12 cellular contexts compared by ENCODE assay signal in the genomic region with DNA sequence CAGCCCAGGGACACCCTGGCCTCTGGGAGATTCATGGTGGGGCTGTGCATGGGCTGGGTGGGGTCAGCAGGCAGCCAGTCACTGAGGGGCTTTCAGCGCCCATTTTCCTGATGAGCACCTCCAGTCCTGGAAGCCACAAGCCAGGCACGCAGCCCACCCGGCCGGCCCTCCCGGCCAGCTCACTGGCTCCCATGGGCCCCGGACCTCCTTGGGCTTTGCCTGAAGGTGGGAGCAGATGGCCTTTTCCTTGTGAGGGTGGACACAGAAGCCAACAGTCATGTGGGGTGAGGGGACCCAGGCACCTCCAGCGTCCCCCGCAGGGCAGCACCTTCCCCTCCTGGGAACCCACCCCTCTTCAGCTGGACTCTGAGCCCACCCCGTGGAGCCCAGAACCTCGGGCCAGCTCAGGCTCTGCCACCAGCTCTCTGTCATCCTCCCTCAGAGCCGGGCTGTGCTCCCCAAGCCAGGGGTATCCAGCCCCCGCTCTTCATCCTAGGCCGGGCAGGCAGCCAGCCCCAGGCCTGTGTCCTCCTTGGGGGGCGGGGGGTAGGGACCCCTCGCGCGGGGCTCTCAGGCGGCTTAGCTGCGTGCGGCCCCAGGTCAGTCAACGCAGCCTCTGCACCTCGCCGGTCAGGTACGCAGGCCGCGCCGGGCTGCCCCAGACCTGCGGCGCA. TPM values are rescaled to one million over a fixed set of nuclear protein-coding genes. Genes with fewer than 3 reads are reported as not detected.
DNase-seq lines count a peak whose midpoint lies in the region; ATAC-seq and TF ChIP-seq lines count a peak whose summit lies in the region.
"Had no signal": no experiment of that assay in that cellular context is flagged by ENCODE, and none has a peak within 500 bp of the region (broad histone marks: within the 10 kb centered on the region; RNA-seq: fewer than 3 reads in every experiment).

No MANE protein-coding gene starts in this region.

- H3K9me2 ChIP-seq in SK-N-SH, result no peaks in the 10 kb centered on the region
- H3K9me2 ChIP-seq in hepatocyte (replicated peaks; ENCODE audit: insufficient read depth), result no peaks in the 10 kb centered on the region

- no peak for TF ChIP-seq RAD21 in SK-N-SH (IDR thresholded peaks at IDR 0.05; ENCODE audit: low read length)

- no peaks in the 10 kb centered on the region for H3F3A ChIP-seq in SK-N-SH (replicated peaks; ENCODE audit: insufficient read depth)

- H3K79me2 ChIP-seq in SK-N-SH (ENCODE audit: insufficient read depth), result no peaks in the 10 kb centered on the region
- peaks cover 33% of the 10 kb centered on the region for H3K79me2 ChIP-seq in hepatocyte

- H4K20me1 ChIP-seq in SK-N-SH (ENCODE audit: insufficient read depth) (0 out of 2 replicates have a peak, but pooled peaks cover 6% of the 10 kb centered on the region), hepatocyte (ENCODE audit: insufficient read depth, poor library complexity, severe bottlenecking) (peaks cover 26% of the 10 kb centered on the region)

- POLR2A ChIA-PET in SK-N-SH (lab: Yijun Ruan, JAX), result interaction anchor here (1.8 kb wide), 1 partner anchor 15 kb away, joined by 6 read pairs; no protein-coding TSS in a partner anchor

- H3K27me3 ChIP-seq in SK-N-SH (ENCODE audit: insufficient read depth), result peaks cover 12% of the 10 kb centered on the region
- H3K27me3 ChIP-seq in HUES64 (ENCODE audit: insufficient read depth, low read length), result peaks cover 53% of the 10 kb centered on the region
- no peaks in the 10 kb centered on the region for H3K27me3 ChIP-seq in hepatocyte
- peaks cover 29% of the 10 kb centered on the region for H3K27me3 ChIP-seq in effector memory CD4-positive, alpha-beta T cell (replicated peaks; ENCODE audit: control insufficient read depth, insufficient read depth, low read length, poor library complexity, severe bottlenecking)

- H3K36me3 ChIP-seq in SK-N-SH (replicated peaks in 1 of 2; ENCODE audit: control insufficient read depth in 1 of 2, insufficient read depth in 2 of 2, low read length in 1 of 2) (no peaks in the 10 kb centered on the region), HUES64 (ENCODE audit: insufficient read depth, low read length) (no peaks in the 10 kb centered on the region), hepatocyte (replicated peaks; ENCODE audit: insufficient read depth, low read depth) (no peaks in the 10 kb centered on the region)
- no peaks in the 10 kb centered on the region for H3K36me3 ChIP-seq in effector memory CD4-positive, alpha-beta T cell (ENCODE audit: control insufficient read depth, insufficient read depth, low read length)
- H3K36me3 ChIP-seq: ascending aorta, heart right ventricle, sigmoid colon had no signal

- WGBS in SK-N-SH (ENCODE audit: low lambda C conversion rate), result 50% methylated on average over 11 of the region's 29 CpGs
- 33% methylated on average over 29 of the region's 29 CpGs for WGBS in HUES64
- WGBS in hepatocyte (ENCODE audit: low lambda C conversion rate, missing lambda C conversion rate), result 45% methylated on average over 28 of the region's 29 CpGs

- H3K4me2 ChIP-seq in SK-N-SH (0 out of 2 replicates have a peak overlapping the region, but pooled peaks have one; percentile 19), hepatocyte (peak overlapping the region; percentile 81)

- H3K9ac ChIP-seq in SK-N-SH (no peak overlapping the region), HUES64 (ENCODE audit: low read depth, low read length) (no peak overlapping the region)

- H3K4me3 ChIP-seq in SK-N-SH (ENCODE audit: low read depth in 2 of 2, low read length in 1 of 2) (peak overlapping the region in 1 of 2 experiments; percentile 31; a peak in 1 of 4 replicates), HUES64 (ENCODE audit: low read length) (peak overlapping the region; percentile 49), hepatocyte (no peak overlapping the region)
- no peak overlapping the region for H3K4me3 ChIP-seq in effector memory CD4-positive, alpha-beta T cell (ENCODE audit: insufficient read depth, low read depth, low read length, poor library complexity, severe bottlenecking)

- no peaks in the 10 kb centered on the region for H3K9me3 ChIP-seq in SK-N-SH
- no peaks in the 10 kb centered on the region for H3K9me3 ChIP-seq in HUES64 (ENCODE audit: insufficient read depth, low read depth, low read length)
- no peaks in the 10 kb centered on the region for H3K9me3 ChIP-seq in hepatocyte (ENCODE audit: low read depth)
- H3K9me3 ChIP-seq in effector memory CD4-positive, alpha-beta T cell (ENCODE audit: control insufficient read depth, low read length), result no peaks in the 10 kb centered on the region
- H3K9me3 ChIP-seq: ascending aorta, heart right ventricle, sigmoid colon had no signal

- no peak; the same call in 1 of the 3 replicates for ATAC-seq in SK-N-SH treated with all-trans-retinoic acid at 6 μM for 48 hours

- DNase-seq in SK-N-SH, result no peak
- DNase-seq in hepatocyte (ENCODE audit: low spot score), result no peak
- DNase-seq in progenitor cell of endocrine pancreas (ENCODE audit: low spot score, unreplicated experiment), result no peak
- no peak for DNase-seq in SW480 (ENCODE audit: low spot score)
- no peak for DNase-seq in LoVo (ENCODE audit: low spot score)
- DNase-seq in effector memory CD4-positive, alpha-beta T cell, result no peak
- DNase-seq: NCI-H446 treated with DMSO at 0.1 percent for 48 hours, sigmoid colon had no signal

- peak overlapping the region; percentile 64 for H3K4me3 Mint-ChIP-seq in progenitor cell of endocrine pancreas (ENCODE audit: low read depth)

- H3K4me1 ChIP-seq in SK-N-SH (ENCODE audit: control insufficient read depth in 1 of 2, insufficient read depth in 2 of 2, low read depth in 1 of 2, low read length in 1 of 2) (peaks cover 0 to 3% of the 10 kb centered on the region in 2 experiments; a peak in 1 of 4 replicates), HUES64 (ENCODE audit: insufficient read depth, low read length) (peaks cover 2% of the 10 kb centered on the region; the same call in 1 of the 2 replicates), hepatocyte (ENCODE audit: insufficient read depth) (peaks cover 34% of the 10 kb centered on the region)
- peaks cover 16% of the 10 kb centered on the region for H3K4me1 ChIP-seq in effector memory CD4-positive, alpha-beta T cell (ENCODE audit: control insufficient read depth, insufficient read depth, low read length, poor library complexity, severe bottlenecking)

- peak overlapping the region; percentile 89 for H3K27ac Mint-ChIP-seq in progenitor cell of endocrine pancreas

- no peaks in the 10 kb centered on the region for H3K9me3 Mint-ChIP-seq in progenitor cell of endocrine pancreas (ENCODE audit: low read depth)

- H2AFZ ChIP-seq in SK-N-SH (ENCODE audit: low read depth) (no peak overlapping the region), hepatocyte (no peak overlapping the region)

- H3K27me3 Mint-ChIP-seq in progenitor cell of endocrine pancreas, result peaks cover 12% of the 10 kb centered on the region

- H3K4me1 Mint-ChIP-seq in progenitor cell of endocrine pancreas (ENCODE audit: low read depth), result peaks cover 13% of the 10 kb centered on the region

- no peak for TF ChIP-seq CTCF in SK-N-SH (IDR thresholded peaks at IDR 0.05)
- no peak for TF ChIP-seq CTCF in hepatocyte (IDR thresholded peaks at IDR 0.05; ENCODE audit: poor library complexity)
- no peak for TF ChIP-seq CTCF in progenitor cell of endocrine pancreas (IDR thresholded peaks at IDR 0.05; ENCODE audit: unreplicated experiment)

- H3K27ac ChIP-seq in SK-N-SH (ENCODE audit: low read depth in 2 of 2, low read length in 1 of 2) (no peak overlapping the region), HUES64 (ENCODE audit: low read depth, low read length) (peak overlapping the region; percentile 64; the same call in 1 of the 2 replicates), hepatocyte (peak overlapping the region; percentile 83)
- H3K27ac ChIP-seq in effector memory CD4-positive, alpha-beta T cell (ENCODE audit: insufficient read depth, low read length, poor library complexity, severe bottlenecking), result no peak overlapping the region
- H3K27ac ChIP-seq: ascending aorta, sigmoid colon had no signal

- no peaks in the 10 kb centered on the region for H3K36me3 Mint-ChIP-seq in progenitor cell of endocrine pancreas (ENCODE audit: insufficient read depth)

- CTCF ChIA-PET in SK-N-SH (lab: Yijun Ruan, JAX), result interaction anchor here (1.4 to 6.4 kb wide), 4 partner anchors 8 to 46 kb away, joined by 4 to 43 read pairs (median 16); no protein-coding TSS in a partner anchor

- TF ChIP-seq EP300 in SK-N-SH (IDR thresholded peaks at IDR 0.05; ENCODE audit: borderline replicate concordance in 1 of 2, low read depth in 1 of 2, low read length in 1 of 2), result no peak

TF ChIP-seq in SK-N-SH, 30 proteins besides CTCF, POLR2A, EP300 and RAD21 (continues in another document):
- TF ChIP-seq NFIC (IDR thresholded peaks at IDR 0.05; ENCODE audit: borderline replicate concordance) (no peak), TCF12 (IDR thresholded peaks at IDR 0.05) (no peak), RFX5 (IDR thresholded peaks at IDR 0.05; ENCODE audit: low read length) (no peak)

TF ChIP-seq in SK-N-SH treated with all-trans-retinoic acid at 6 μM for 48 hours, 23 proteins besides CTCF, POLR2A, EP300 and RAD21:
- TF ChIP-seq GLIS3 (CRISPR knock-in tag; IDR thresholded peaks at IDR 0.05), result no peak

RNA-seq across cellular contexts. Expression of a gene that starts 0.8 kb away (rescaled TPM):
- polyA plus RNA-seq in SK-N-SH (2012; rRNA removed) (0.62 and 1.1 TPM in 2 replicates), hepatocyte (99.8 and 132 TPM in 2 replicates)
- 0.37 and 0.69 TPM in 2 replicates for polyA plus RNA-seq in SK-N-SH (2012; cell fraction: cytosol; rRNA removed)
- polyA plus RNA-seq in SK-N-SH (2012; cell fraction: nucleus; rRNA removed), result 2.3 and 2.7 TPM in 2 replicates
- 20.2 TPM for polyA plus RNA-seq in HUES64 (2013, experiment 1 of 2)
- 20.2 TPM for polyA plus RNA-seq in HUES64 (2013, experiment 2 of 2)
- total RNA-seq in hepatocyte (70.0 and 82.0 TPM in 2 replicates), progenitor cell of endocrine pancreas (169 and 185 TPM in 2 replicates)

Comparison
In these comparisons a context has a peak if more than half of its experiments do, and no peak if none do; other contexts are left out.
1. H3K27ac ChIP-seq: peak in HUES64 (single experiment) and hepatocyte (single experiment); none in SK-N-SH (0 of 2) and effector memory CD4-positive, alpha-beta T cell (single experiment).